ENCODE assay signal across 21 cellular contexts in genomic region chr7:41117431-41117830, GRCh38.
DNase-seq lines count a peak whose midpoint lies in the region; ATAC-seq, FAIRE-seq and TF ChIP-seq lines count a peak whose summit lies in the region.
"Had no signal": no experiment of that assay in that cellular context is flagged by ENCODE, and none has a peak within 500 bp of the region (broad histone marks: within the 10 kb centered on the region; RNA-seq: fewer than 3 reads in every experiment).

No MANE protein-coding gene starts in this region.

- H2BK5ac ChIP-seq in trophoblast cell (ENCODE audit: low read depth, low read length, poor library complexity): peak overlapping the region; percentile 2

- BruUV-seq in PC-3 (replicated peaks; lab: Mats Ljungman, UMichigan): no TSS peak

- H3K27ac ChIP-seq in PC-3 (ENCODE audit: low read length): peak overlapping the region; percentile 89
- peak overlapping the region; percentile 81 for H3K27ac ChIP-seq in SU-DHL-6 (ENCODE audit: low read depth, low read length)
- no peak overlapping the region for H3K27ac ChIP-seq in trophoblast cell (ENCODE audit: low read depth, low read length)
- H3K27ac ChIP-seq: A549, HL-60 had no signal

- peak overlapping the region; percentile 50 for H3K9ac ChIP-seq in PC-3 (ENCODE audit: low read length)
- H3K9ac ChIP-seq in SU-DHL-6 (ENCODE audit: low read length): peak overlapping the region; percentile 31
- H3K9ac ChIP-seq in trophoblast cell (ENCODE audit: low read length): no peak overlapping the region

- H3K4ac ChIP-seq in trophoblast cell (ENCODE audit: low read depth, low read length): no peak overlapping the region

- DNase-seq in PC-3 (no peak), trophoblast cell (no peak), HTR-8/SVneo (ENCODE audit: insufficient read length, low spot score) (no peak), NAMALWA (ENCODE audit: low spot score) (no peak)
- DNase-seq: CD8-positive, alpha-beta T cell; COR-L47; DMS153; DMS79 treated with DMSO at 0.1 percent for 48 hours; EL; H9; HFFc6 had no signal

- H2AK5ac ChIP-seq in trophoblast cell (ENCODE audit: low read length): no peak overlapping the region

- H3K4me1 ChIP-seq in PC-3 (ENCODE audit: insufficient read depth, low read length) (peaks cover 49% of the 10 kb centered on the region), trophoblast cell (ENCODE audit: control insufficient read depth in 1 of 2, insufficient read depth in 2 of 2, low read length in 2 of 2) (peaks cover 5 to 12% of the 10 kb centered on the region in 2 experiments)
- H3K4me1 ChIP-seq: A549 had no signal

- no peak overlapping the region for H2BK12ac ChIP-seq in trophoblast cell (ENCODE audit: low read length)

- H4K12ac ChIP-seq in trophoblast cell (ENCODE audit: low read depth, low read length): no peak overlapping the region

- H3K9me2 ChIP-seq in PC-3 (replicated peaks; ENCODE audit: low read length) (no peaks in the 10 kb centered on the region), SU-DHL-6 (replicated peaks; ENCODE audit: insufficient read depth, low read length) (no peaks in the 10 kb centered on the region)

- H4K20me1 ChIP-seq in PC-3 (ENCODE audit: low read length) (no peaks in the 10 kb centered on the region), SU-DHL-6 (ENCODE audit: low read depth, low read length) (no peaks in the 10 kb centered on the region)

- TF ChIP-seq CTCF in PC-3 (conservative IDR thresholded peaks at IDR 0.05; ENCODE audit: low read depth, low read length) (no peak), SU-DHL-6 (IDR thresholded peaks at IDR 0.05; ENCODE audit: insufficient read depth, low read length, poor library complexity, severe bottlenecking) (no peak)

- H4K8ac ChIP-seq in trophoblast cell (ENCODE audit: low read depth, low read length): no peak overlapping the region

- POLR2A ChIA-PET in PC-3 (lab: Charles Lee; ENCODE audit: unreplicated experiment): no interaction called here

- peaks cover 19% of the 10 kb centered on the region for H3K79me1 ChIP-seq in trophoblast cell (ENCODE audit: low read length)

- H2BK120ac ChIP-seq in trophoblast cell (ENCODE audit: insufficient read depth, low read length, poor library complexity): peak overlapping the region; percentile 25

- ATAC-seq in PC-3 (no peak), esophagus mucosa (peak; percentile 92), GM21423 (IDR thresholded peaks at IDR 0.05; ENCODE audit: unreplicated experiment) (no peak), HG02884 (IDR thresholded peaks at IDR 0.05; ENCODE audit: unreplicated experiment) (no peak)
- ATAC-seq: A549; CD8-positive, alpha-beta T cell; GM23338 had no signal

- FAIRE-seq in HTR-8/SVneo (lab: Jason Lieb, UNC): no peak
- FAIRE-seq: A549, D721Med, G401.6, GM12891 had no signal

- H3K9me3 ChIP-seq in PC-3 (ENCODE audit: low read length) (no peaks in the 10 kb centered on the region), SU-DHL-6 (ENCODE audit: insufficient read depth, low read length) (no peaks in the 10 kb centered on the region; the same call in 1 of the 2 replicates), trophoblast cell (ENCODE audit: insufficient read depth, low read depth, low read length) (no peaks in the 10 kb centered on the region)
- H3K9me3 ChIP-seq: A549 had no signal

- no CpG with 5 or more reads among the region's 2 CpGs for WGBS in trophoblast cell (ENCODE audit: extremely low coverage, insufficient coverage, insufficient read length)

- CTCF ChIA-PET in PC-3 (lab: Charles Lee): no interaction called here

- H3K23ac ChIP-seq in trophoblast cell (ENCODE audit: low read length): no peak overlapping the region

- H3K4me3 ChIP-seq in PC-3 (ENCODE audit: low read length): no peak overlapping the region
- H3K4me3 ChIP-seq in SU-DHL-6 (ENCODE audit: insufficient read depth, low read length, poor library complexity, severe bottlenecking): peak overlapping the region; percentile 16
- no peak overlapping the region for H3K4me3 ChIP-seq in trophoblast cell (ENCODE audit: low read depth, low read length)
- H3K4me3 ChIP-seq: A549, GM23338 had no signal

- H3K36me3 ChIP-seq in PC-3 (ENCODE audit: low read depth, low read length) (no peaks in the 10 kb centered on the region), SU-DHL-6 (ENCODE audit: low read length) (no peaks in the 10 kb centered on the region), trophoblast cell (ENCODE audit: control insufficient read depth in 1 of 2, insufficient read depth in 2 of 2, low read length in 2 of 2) (no peaks in the 10 kb centered on the region)

- 0 out of 2 replicates have a peak overlapping the region, but pooled peaks have one; percentile 9 for H2AFZ ChIP-seq in PC-3 (ENCODE audit: low read length)
- H2AFZ ChIP-seq in SU-DHL-6 (ENCODE audit: low read depth, low read length, severe bottlenecking): peak overlapping the region; percentile 3
- H2AFZ ChIP-seq in trophoblast cell (ENCODE audit: insufficient read depth, low read length, poor library complexity): no peak overlapping the region

- intact Hi-C loops in PC-3 (cut with micrococcal nuclease): no loop called here

- H3K14ac ChIP-seq in trophoblast cell (ENCODE audit: low read length): no peak overlapping the region

- no peak overlapping the region for H4K91ac ChIP-seq in trophoblast cell (ENCODE audit: low read depth, low read length)

- H3F3A ChIP-seq in PC-3 (ENCODE audit: low read length, unreplicated experiment): no peaks in the 10 kb centered on the region
- 0 out of 2 replicates have a peak, but pooled peaks cover 11% of the 10 kb centered on the region for H3F3A ChIP-seq in SU-DHL-6 (ENCODE audit: insufficient read depth)

- H3K27me3 ChIP-seq in PC-3 (ENCODE audit: low read length) (no peaks in the 10 kb centered on the region), SU-DHL-6 (ENCODE audit: low read length) (no peaks in the 10 kb centered on the region), trophoblast cell (ENCODE audit: insufficient read depth, low read length) (no peaks in the 10 kb centered on the region)

- H3K4me2 ChIP-seq in PC-3 (ENCODE audit: low read length): 0 out of 2 replicates have a peak overlapping the region, but pooled peaks have one; percentile 16
- H3K4me2 ChIP-seq in SU-DHL-6 (ENCODE audit: low read depth, low read length, poor library complexity, severe bottlenecking): peak overlapping the region; percentile 54
- no peak overlapping the region for H3K4me2 ChIP-seq in trophoblast cell (ENCODE audit: low read length)
- H3K4me2 ChIP-seq: A549, GM23338 had no signal

- H3K79me2 ChIP-seq in PC-3 (ENCODE audit: low read length): no peaks in the 10 kb centered on the region
- no peaks in the 10 kb centered on the region for H3K79me2 ChIP-seq in SU-DHL-6 (ENCODE audit: insufficient read depth, low read length)
- peaks cover 2% of the 10 kb centered on the region for H3K79me2 ChIP-seq in trophoblast cell (ENCODE audit: control insufficient read depth, insufficient read depth, low read length, poor library complexity)

- H3K18ac ChIP-seq in trophoblast cell (ENCODE audit: low read length): no peak overlapping the region
